Comparison of ENCODE assay signal across 21 cellular contexts in the genomic region with DNA sequence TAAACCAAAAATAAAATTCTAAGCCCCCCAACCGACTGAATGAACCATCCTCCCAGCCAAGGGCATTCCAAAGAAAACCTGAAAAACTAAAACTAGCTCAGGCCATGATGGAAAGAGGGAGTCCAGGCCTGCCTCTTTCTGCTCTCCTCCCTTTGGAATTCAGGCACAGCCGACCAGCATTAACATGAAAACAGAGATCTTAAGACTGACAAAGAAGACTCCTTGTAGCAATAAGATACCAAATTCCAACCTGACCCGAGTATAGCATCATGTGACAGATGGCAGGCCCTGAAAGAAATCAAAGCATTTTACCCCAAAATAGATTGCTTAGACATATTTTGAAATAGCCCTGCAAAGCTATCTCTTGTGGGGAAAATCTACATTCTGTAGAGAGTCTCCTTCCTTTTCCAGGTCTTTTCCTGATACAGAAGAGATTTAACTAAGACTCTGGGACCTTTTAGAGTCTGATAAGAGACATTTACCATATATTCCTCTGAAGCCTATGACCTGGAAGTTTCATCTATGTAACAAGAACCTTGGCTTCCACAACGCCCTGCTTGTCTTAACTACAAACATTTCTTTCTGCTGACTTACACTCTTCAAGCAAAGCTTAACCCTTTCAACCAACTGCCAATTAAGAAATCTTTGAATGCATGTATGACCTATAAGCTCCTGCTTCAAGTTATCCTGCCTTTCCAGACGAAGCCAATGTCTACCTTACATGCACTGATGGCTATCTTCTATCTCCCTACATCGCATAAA. TPM values are rescaled to one million over a fixed set of nuclear protein-coding genes. Genes with fewer than 3 reads are reported as not detected.
DNase-seq lines count a peak whose midpoint lies in the region; TF ChIP-seq lines count a peak whose summit lies in the region.
"Had no signal": no experiment of that assay in that cellular context is flagged by ENCODE, and none has a peak within 500 bp of the region (broad histone marks: within the 10 kb centered on the region; RNA-seq: fewer than 3 reads in every experiment).

No MANE protein-coding gene starts in this region.

- peaks cover 7 to 15% (median 11%) of the 10 kb centered on the region in 4 donors for H3K4me1 Mint-ChIP-seq in CD4-positive, alpha-beta memory T cell

- no peak overlapping the region for H3K4me2 ChIP-seq in osteoblast (ENCODE audit: insufficient read depth, low read length)

- H3K27ac ChIP-seq in osteoblast (ENCODE audit: low read depth, low read length), result no peak overlapping the region
- no peak overlapping the region for H3K27ac ChIP-seq in CD4-positive, alpha-beta memory T cell (ENCODE audit: low read depth, low read length)
- H3K27ac ChIP-seq: dorsolateral prefrontal cortex, transverse colon had no signal

- POLR2A ChIA-PET in CD4-positive, alpha-beta memory T cell (lab: Charles Lee; ENCODE audit: partially characterized antibody), result interaction anchor here (0.9 to 1.7 kb wide), 3 partner anchors 10 to 177 kb away, joined by 3 to 4 read pairs (median 3); a partner anchor contains a TSS

- H3K36me3 ChIP-seq in HAP-1 (replicated peaks) (no peaks in the 10 kb centered on the region), iPS-15b (ENCODE audit: control insufficient read depth, insufficient read depth, low read length) (no peaks in the 10 kb centered on the region), osteoblast (ENCODE audit: insufficient read depth, low read length) (no peaks in the 10 kb centered on the region)
- no peaks in the 10 kb centered on the region for H3K36me3 ChIP-seq in CD4-positive, alpha-beta memory T cell (ENCODE audit: insufficient read depth, low read length)
- H3K36me3 ChIP-seq: transverse colon had no signal

- no peak overlapping the region for H3K4me3 ChIP-seq in HAP-1
- no peak overlapping the region for H3K4me3 ChIP-seq in iPS-15b (ENCODE audit: low read depth, low read length)
- no peak overlapping the region for H3K4me3 ChIP-seq in osteoblast (ENCODE audit: insufficient read depth, low read length)
- no peak overlapping the region for H3K4me3 ChIP-seq in CD4-positive, alpha-beta memory T cell (ENCODE audit: low read length in 2 of 2)
- H3K4me3 ChIP-seq: dorsolateral prefrontal cortex, transverse colon had no signal

- peaks cover 0 to 3% (median under 1%) of the 10 kb centered on the region in 8 donors for H3K9me3 Mint-ChIP-seq in CD4-positive, alpha-beta memory T cell

- in situ Hi-C loops in HAP-1 (cut with MboI; ENCODE audit: low sequenced_read_pairs), result no loop called here

- no peaks in the 10 kb centered on the region for H3K9me3 ChIP-seq in HAP-1
- H3K9me3 ChIP-seq in iPS-15b (ENCODE audit: control insufficient read depth, insufficient read depth, low read length), result no peaks in the 10 kb centered on the region
- H3K9me3 ChIP-seq in osteoblast (ENCODE audit: low read depth, low read length), result no peaks in the 10 kb centered on the region
- H3K9me3 ChIP-seq in CD4-positive, alpha-beta memory T cell (ENCODE audit: control insufficient read depth in 1 of 2, low read length in 2 of 2), result no peaks in the 10 kb centered on the region
- H3K9me3 ChIP-seq: transverse colon had no signal

- TF ChIP-seq CTCF in osteoblast (IDR thresholded peaks at IDR 0.05; ENCODE audit: extremely low read depth, low read depth, low read length), result no peak

- H3K9ac ChIP-seq in iPS-15b (ENCODE audit: low read depth, low read length), result peak overlapping the region; percentile 19

- no peak overlapping the region for H3K27ac Mint-ChIP-seq in CD4-positive, alpha-beta memory T cell
- H3K27ac Mint-ChIP-seq: activated CD4-positive, alpha-beta memory T cell treated with anti-CD3 and anti-CD28 coated beads for 36 hours; activated T-helper 2 cell treated with anti-CD3 and anti-CD28 coated beads, Interferon-gamma antibody, Interleukin-2, Interleukin-4, amounts not matched to agents 10 μg/mL and 5 μg/mL and 100 μg/mL, durations not matched to agents 14 hours and 24 hours and 36 hours had no signal

- CTCF ChIA-PET in CD4-positive, alpha-beta memory T cell (lab: Charles Lee; ENCODE audit: partially characterized antibody), result no interaction called here

- H3K4me1 ChIP-seq in HAP-1 (peaks cover 55% of the 10 kb centered on the region), iPS-15b (ENCODE audit: control insufficient read depth, insufficient read depth, low read length) (peaks cover 13% of the 10 kb centered on the region), osteoblast (ENCODE audit: insufficient read depth, low read length) (peaks cover 5% of the 10 kb centered on the region)
- H3K4me1 ChIP-seq in CD4-positive, alpha-beta memory T cell (ENCODE audit: insufficient read depth, low read length), result no peaks in the 10 kb centered on the region

- intact Hi-C loops in CD4-positive, alpha-beta memory T cell (cut with micrococcal nuclease), result no loop called here

- peak overlapping the region; percentile 68 for H2AFZ ChIP-seq in osteoblast (ENCODE audit: low read length)

- no peak overlapping the region for H3K4me3 Mint-ChIP-seq in CD4-positive, alpha-beta memory T cell
- H3K4me3 Mint-ChIP-seq: activated CD4-positive, alpha-beta memory T cell treated with anti-CD3 and anti-CD28 coated beads for 36 hours; nephron had no signal

- H3K27me3 Mint-ChIP-seq in CD4-positive, alpha-beta memory T cell, result no peaks in the 10 kb centered on the region
- H3K27me3 Mint-ChIP-seq: activated CD4-positive, alpha-beta memory T cell treated with anti-CD3 and anti-CD28 coated beads for 36 hours had no signal

- no peaks in the 10 kb centered on the region for H4K20me1 ChIP-seq in osteoblast (ENCODE audit: insufficient read depth, low read length)

- no peaks in the 10 kb centered on the region for H3K79me2 ChIP-seq in osteoblast (ENCODE audit: insufficient read depth, low read length)

- no peaks in the 10 kb centered on the region for H3K36me3 Mint-ChIP-seq in CD4-positive, alpha-beta memory T cell

- no peaks in the 10 kb centered on the region for H3K27me3 ChIP-seq in HAP-1 (ENCODE audit: low read depth)
- H3K27me3 ChIP-seq in iPS-15b (ENCODE audit: control insufficient read depth, insufficient read depth, low read length), result no peaks in the 10 kb centered on the region
- no peaks in the 10 kb centered on the region for H3K27me3 ChIP-seq in osteoblast (ENCODE audit: insufficient read depth, low read length)
- H3K27me3 ChIP-seq in CD4-positive, alpha-beta memory T cell (ENCODE audit: insufficient read depth, low read length), result no peaks in the 10 kb centered on the region
- H3K27me3 ChIP-seq: dorsolateral prefrontal cortex, transverse colon had no signal

- peak; percentile 74 to 91 for DNase-seq in HAP-1 (ENCODE audit: low spot score in 2 of 2)
- DNase-seq in RPMI8226, result peak; percentile 45
- peak; percentile 50 for DNase-seq in osteoblast (ENCODE audit: insufficient read length, low spot score, missing footprints)
- DNase-seq in stimulated activated CD4-positive, alpha-beta T cell treated with anti-CD3 and anti-CD28 coated beads, Interleukin-15, amount 100 ng/mL, for 24 hours, result no peak
- DNase-seq in CD4-positive, alpha-beta memory T cell, result no peak
- DNase-seq in glomerular visceral epithelial cell (ENCODE audit: extremely low spot score), result no peak
- no peak for DNase-seq in CD1c-positive myeloid dendritic cell (ENCODE audit: extremely low spot score)
- DNase-seq: activated CD4-positive, alpha-beta memory T cell treated with anti-CD3 and anti-CD28 coated beads for 36 hours; activated CD8-positive, alpha-beta memory T cell treated with anti-CD3 and anti-CD28 coated beads, Interleukin-2, amount 50 U/mL, for 48 hours; C1 segment of cervical spinal cord; Calu3; dorsolateral prefrontal cortex; islet precursor cell; NCI-H1105; NCI-H2081; NCI-H82; posterior cingulate gyrus; transverse colon had no signal

RNA-seq across cellular contexts. Expression of a gene that starts 22.2 kb away (rescaled TPM):
- total RNA-seq in osteoblast, result 0.59 and 1.8 TPM in 2 replicates
- total RNA-seq in CD4-positive, alpha-beta memory T cell, result 1 to 10 TPM; 1.4 to 1.6 TPM
- under 1 TPM in 1 of 2 donors, not detected in 1; 0.78 TPM for polyA plus RNA-seq in CD4-positive, alpha-beta memory T cell

Comparison
In these comparisons a context has a peak if more than half of its experiments do, and no peak if none do; other contexts are left out.
1. DNase-seq: peak in HAP-1 (2 of 2), RPMI8226 (single experiment) and osteoblast (single experiment); none in stimulated activated CD4-positive, alpha-beta T cell treated with anti-CD3 and anti-CD28 coated beads, Interleukin-15, amount 100 ng/mL, for 24 hours (single experiment), CD4-positive, alpha-beta memory T cell (0 of 5), glomerular visceral epithelial cell (single experiment) and CD1c-positive myeloid dendritic cell (single experiment).